ENCODE assay signal across 1 cellular context in genomic region chr6:44265003-44265842, GRCh38.
TF ChIP-seq lines count a peak whose summit lies in the region.

Gene NFKBIE (minus strand): TSS chr6:44265551. CDS start chr6:44265346, 205 bp downstream.

TF ChIP-seq in HepG2, 621 proteins besides CTCF, POLR2A, EP300 and RAD21 (continued from another document and continues in another):
- TF ChIP-seq ESRRA (CRISPR knock-in tag; IDR thresholded peaks at IDR 0.05; ENCODE audit: low read depth) (0 out of 2 replicates have a peak, but pooled peaks have one; percentile 17), ZBTB4 (CRISPR knock-in tag; IDR thresholded peaks at IDR 0.05; ENCODE audit: borderline replicate concordance) (no peak; the same call in 1 of the 2 replicates), ZHX2 (IDR thresholded peaks at IDR 0.05; ENCODE audit: low read depth) (0 out of 2 replicates have a peak, but pooled peaks have one; percentile 9), ZHX2 (CRISPR knock-in tag; IDR thresholded peaks at IDR 0.05; ENCODE audit: borderline replicate concordance) (no peak; the same call in 1 of the 2 replicates), ZNF639 (CRISPR knock-in tag; conservative IDR thresholded peaks at IDR 0.05) (0 out of 2 replicates have a peak, but pooled peaks have one; percentile 23), NRL (CRISPR knock-in tag; IDR thresholded peaks at IDR 0.05; ENCODE audit: borderline replicate concordance) (0 out of 2 replicates have a peak, but pooled peaks have one; percentile 63), ZNF282 (IDR thresholded peaks at IDR 0.05; ENCODE audit: partially characterized antibody) (no peak), ZNF569 (CRISPR knock-in tag; IDR thresholded peaks at IDR 0.05; ENCODE audit: borderline replicate concordance) (no peak), SRSF1 (optimal IDR thresholded peaks at IDR 0.05; ENCODE audit: low read depth, low read length) (peak; percentile 98), ZNF83 (CRISPR knock-in tag; IDR thresholded peaks at IDR 0.05; ENCODE audit: borderline replicate concordance) (no peak), STAT5B (CRISPR knock-in tag; IDR thresholded peaks at IDR 0.05) (no peak), ZNF562 (CRISPR knock-in tag; IDR thresholded peaks at IDR 0.05; ENCODE audit: borderline replicate concordance) (no peak), ATF4 (CRISPR knock-in tag; IDR thresholded peaks at IDR 0.05) (peak in 1 of 2 experiments; percentile 21; a peak in 1 of 4 replicates), ZNF331 (CRISPR knock-in tag; IDR thresholded peaks at IDR 0.05) (peak; percentile 68), GABPA (IDR thresholded peaks at IDR 0.05; ENCODE audit: low read depth, low read length) (no peak), GABPA (CRISPR knock-in tag; IDR thresholded peaks at IDR 0.05; ENCODE audit: low read depth) (peak; percentile 81), HNF4G (IDR thresholded peaks at IDR 0.05; ENCODE audit: borderline replicate concordance, low read depth, low read length) (peak; percentile 21; the same call in 1 of the 2 replicates), HNF4G (CRISPR knock-in tag; IDR thresholded peaks at IDR 0.05; ENCODE audit: borderline replicate concordance, low read depth) (no peak), XRCC5 (optimal IDR thresholded peaks at IDR 0.05; ENCODE audit: low read length) (peak; percentile 44), ZNF276 (CRISPR knock-in tag; IDR thresholded peaks at IDR 0.05; ENCODE audit: low read depth) (peak; percentile 47; the same call in 1 of the 2 replicates), MAZ (IDR thresholded peaks at IDR 0.05; ENCODE audit: borderline replicate concordance, low read depth, low read length) (peak; percentile 81), MAZ (CRISPR knock-in tag; IDR thresholded peaks at IDR 0.05; ENCODE audit: low read depth) (peak; percentile 63; the same call in 1 of the 2 replicates), FOXK1 (CRISPR knock-in tag; IDR thresholded peaks at IDR 0.05; ENCODE audit: borderline replicate concordance, low read depth) (peak; percentile 48; the same call in 1 of the 2 replicates), BCL6 (CRISPR knock-in tag; IDR thresholded peaks at IDR 0.05) (no peak; the same call in 1 of the 2 replicates), ZNF280D (CRISPR knock-in tag; IDR thresholded peaks at IDR 0.05) (no peak), MAX (IDR thresholded peaks at IDR 0.05) (peak; percentile 69), REL (CRISPR knock-in tag; conservative IDR thresholded peaks at IDR 0.05) (peak; percentile 77; the same call in 1 of the 2 replicates), ZNF564 (CRISPR knock-in tag; IDR thresholded peaks at IDR 0.05) (peak; percentile 12; the same call in 1 of the 2 replicates), ZNF576 (CRISPR knock-in tag; IDR thresholded peaks at IDR 0.05) (0 out of 2 replicates have a peak, but pooled peaks have one; percentile 48), CHD4 (IDR thresholded peaks at IDR 0.05; ENCODE audit: borderline replicate concordance, low read length) (no peak), ATF6 (CRISPR knock-in tag; conservative IDR thresholded peaks at IDR 0.05) (no peak), ZEB1 (IDR thresholded peaks at IDR 0.05; ENCODE audit: insufficient replicate concordance, low read depth) (no peak), ZNF343 (CRISPR knock-in tag; IDR thresholded peaks at IDR 0.05) (peak; percentile 47; the same call in 1 of the 2 replicates), PITX1 (CRISPR knock-in tag; IDR thresholded peaks at IDR 0.05) (0 out of 2 replicates have a peak, but pooled peaks have one; percentile 14), DDIT3 (CRISPR knock-in tag; IDR thresholded peaks at IDR 0.05) (0 out of 2 replicates have a peak, but pooled peaks have one; percentile 17), ZNF354B (CRISPR knock-in tag; IDR thresholded peaks at IDR 0.05) (no peak), POLR2G (IDR thresholded peaks at IDR 0.05; ENCODE audit: low read depth, low read length) (peak; percentile 93), AHR (CRISPR knock-in tag; IDR thresholded peaks at IDR 0.05) (0 out of 2 replicates have a peak, but pooled peaks have one; percentile 12), CENPX (CRISPR knock-in tag; IDR thresholded peaks at IDR 0.05) (no peak)
